22 cellular contexts compared by ENCODE assay signal in genomic region chr12:78721906-78722305, GRCh38.
"Had no signal": no experiment of that assay in that cellular context is flagged by ENCODE, and none has a peak within 500 bp of the region (broad histone marks: within the 10 kb centered on the region; RNA-seq: fewer than 3 reads in every experiment).

No MANE protein-coding gene starts in this region.

- H3K27me3 ChIP-seq: ovary, upper lobe of right lung had no signal

- H3K27ac ChIP-seq: coronary artery, epithelial cell of prostate, lower lobe of right lung, ovary, prostate gland, upper lobe of right lung had no signal

- H3K4me1 ChIP-seq: lower lobe of right lung, prostate gland, upper lobe of right lung had no signal

- H3K9me3 ChIP-seq: lower lobe of right lung, ovary, prostate gland, upper lobe of right lung had no signal

- H3K36me3 ChIP-seq: lower lobe of right lung, ovary, prostate gland, upper lobe of right lung had no signal

- DNase-seq: activated CD4-positive, alpha-beta T cell treated with anti-CD3 and anti-CD28 coated beads for 4 hours; activated CD4-positive, alpha-beta T cell treated with anti-CD3 and anti-CD28 coated beads, Interleukin-2, amount 50 U/mL, for 48 hours; activated CD4-positive, CD25-positive, alpha-beta regulatory T cell; activated CD8-positive, alpha-beta memory T cell treated with anti-CD3 and anti-CD28 coated beads, Interleukin-2, amount 50 U/mL, for 48 hours; activated effector memory CD4-positive, alpha-beta T cell treated with Interleukin-2 at 50 U/mL for 16 hours; activated naive CD4-positive, alpha-beta T cell treated with anti-CD3 and anti-CD28 coated beads for 36 hours; activated naive CD8-positive, alpha-beta T cell treated with anti-CD3 and anti-CD28 coated beads, Interleukin-2, amount 10 ng/mL, durations not matched to agents 7 days and 5 days; activated T-cell treated with anti-CD3 and anti-CD28 coated beads, Interleukin-2, amount 50 U/mL, for 48 hours; amniotic stem cell; endodermal cell; kidney; lower lobe of right lung; naive thymus-derived CD8-positive, alpha-beta T cell; ovary; stimulated activated CD4-positive, alpha-beta T cell treated with anti-CD3 and anti-CD28 coated beads, Interleukin-4, amount 100 ng/mL, for 1 hour; stimulated activated naive CD4-positive, alpha-beta T cell; T-helper 17 cell; upper lobe of right lung had no signal

- H3K4me3 ChIP-seq: coronary artery, lower lobe of right lung, ovary, prostate gland, upper lobe of right lung had no signal

- ATAC-seq: left lobe of liver; lower lobe of right lung; naive thymus-derived CD8-positive, alpha-beta T cell; T-helper 17 cell; upper lobe of right lung had no signal
